In genomic region chr13:80047406-80047805, GRCh38 we compare ENCODE assay signal across 17 cellular contexts.
DNase-seq lines count a peak whose midpoint lies in the region; ATAC-seq, FAIRE-seq and TF ChIP-seq lines count a peak whose summit lies in the region.
"Had no signal": no experiment of that assay in that cellular context is flagged by ENCODE, and none has a peak within 500 bp of the region (broad histone marks: within the 10 kb centered on the region; RNA-seq: fewer than 3 reads in every experiment).

No MANE protein-coding gene starts in this region.

- H3K27ac ChIP-seq in cardiac muscle cell (peak overlapping the region; percentile 33), right cardiac atrium (ENCODE audit: low read length) (no peak overlapping the region), left lung (no peak overlapping the region), A673 (ENCODE audit: low read depth, low read length, poor library complexity, severe bottlenecking) (no peak overlapping the region)
- H3K27ac ChIP-seq: A549 had no signal

- H3K27ac Mint-ChIP-seq in Calu3 (ENCODE audit: unreplicated experiment), result no peak overlapping the region
- H3K27ac Mint-ChIP-seq: endodermal cell; T-helper 1 cell treated with Interleukin-12 subunit alpha and Interleukin-12 subunit beta and Interleukin-4 antibody, amounts not matched to agents 30 μg/mL and 1 μg/mL, for 36 hours had no signal

- no peaks in the 10 kb centered on the region for H3K36me3 Mint-ChIP-seq in Calu3 (ENCODE audit: insufficient read depth, unreplicated experiment)

- H3K4me1 ChIP-seq in cardiac muscle cell (ENCODE audit: low read depth), result peaks cover 24% of the 10 kb centered on the region
- H3K4me1 ChIP-seq in right cardiac atrium (ENCODE audit: control insufficient read depth, insufficient read depth, low read length), result no peaks in the 10 kb centered on the region
- peaks cover 5 to 31% of the 10 kb centered on the region in 2 donors for H3K4me1 ChIP-seq in left lung
- peaks cover 23% of the 10 kb centered on the region for H3K4me1 ChIP-seq in A673 (ENCODE audit: insufficient read depth, low read length, poor library complexity, severe bottlenecking)

- no peaks in the 10 kb centered on the region for H3K36me3 ChIP-seq in cardiac muscle cell
- H3K36me3 ChIP-seq in left lung, result no peaks in the 10 kb centered on the region
- no peaks in the 10 kb centered on the region for H3K36me3 ChIP-seq in A673 (ENCODE audit: insufficient read depth, low read length, poor library complexity, severe bottlenecking)
- H3K36me3 ChIP-seq: heart right ventricle, thoracic aorta had no signal

- DNase-seq in cardiac muscle cell (ENCODE audit: low read depth in 1 of 2, low spot score in 1 of 2), result peak in 1 of 2 donors; percentile 82
- no peak for DNase-seq in right cardiac atrium
- peak; percentile 95 for DNase-seq in astrocyte of the hippocampus (ENCODE audit: low read depth, low spot score)
- DNase-seq in left lung, result no peak
- DNase-seq in urothelium cell line (ENCODE audit: low spot score), result peak; percentile 40
- no peak for DNase-seq in A673 (ENCODE audit: low spot score)
- no peak for DNase-seq in Calu3
- DNase-seq: activated CD4-positive, alpha-beta T cell treated with anti-CD3 and anti-CD28 coated beads for 4 hours; activated T-cell treated with anti-CD3 and anti-CD28 coated beads, Interleukin-2, amount 50 U/mL, for 48 hours; endodermal cell; heart right ventricle; NCI-H1105; NCI-H446 had no signal

- POLR2A ChIA-PET in A673 (lab: Charles Lee; ENCODE audit: low non-redundant PET), result no interaction called here

- no peak overlapping the region for H3K4me3 Mint-ChIP-seq in Calu3 (ENCODE audit: low read depth, unreplicated experiment)
- H3K4me3 Mint-ChIP-seq: endodermal cell; T-helper 1 cell treated with Interleukin-12 subunit alpha and Interleukin-12 subunit beta and Interleukin-4 antibody, amounts not matched to agents 30 μg/mL and 1 μg/mL, for 36 hours had no signal

- no TSS peak for BruUV-seq in A673 (replicated peaks; lab: Mats Ljungman, UMichigan)
- BruUV-seq in Calu3 (replicated peaks; lab: Mats Ljungman, UMichigan), result no TSS peak

- H3K27me3 ChIP-seq in cardiac muscle cell (no peaks in the 10 kb centered on the region), right cardiac atrium (ENCODE audit: control insufficient read depth, insufficient read depth) (no peaks in the 10 kb centered on the region), left lung (no peaks in the 10 kb centered on the region), A673 (replicated peaks; ENCODE audit: insufficient read depth, low read depth, low read length, poor library complexity) (no peaks in the 10 kb centered on the region)
- H3K27me3 ChIP-seq: heart right ventricle had no signal

- H3K4me3 ChIP-seq in cardiac muscle cell (no peak overlapping the region), right cardiac atrium (ENCODE audit: low read length) (no peak overlapping the region), left lung (no peak overlapping the region), A673 (ENCODE audit: low read depth, low read length, poor library complexity, severe bottlenecking) (no peak overlapping the region)
- H3K4me3 ChIP-seq: A549, heart right ventricle, thoracic aorta had no signal

- H3K27me3 Mint-ChIP-seq in Calu3 (ENCODE audit: unreplicated experiment), result no peaks in the 10 kb centered on the region

- peak; percentile 48 for FAIRE-seq in urothelium cell line (lab: Jason Lieb, UNC)
- FAIRE-seq: A549 had no signal

- 54% methylated on average over 8 of the region's 8 CpGs for WGBS in right cardiac atrium

- H3K9me3 Mint-ChIP-seq in Calu3 (ENCODE audit: low read depth, unreplicated experiment), result no peaks in the 10 kb centered on the region
- H3K9me3 Mint-ChIP-seq: endodermal cell; T-helper 1 cell treated with Interleukin-12 subunit alpha and Interleukin-12 subunit beta and Interleukin-4 antibody, amounts not matched to agents 30 μg/mL and 1 μg/mL, for 36 hours had no signal

- H3K9me3 ChIP-seq in cardiac muscle cell (ENCODE audit: low read depth) (no peaks in the 10 kb centered on the region), right cardiac atrium (ENCODE audit: control insufficient read depth, low read length) (no peaks in the 10 kb centered on the region), left lung (no peaks in the 10 kb centered on the region), A673 (ENCODE audit: low read depth, low read length, poor library complexity, severe bottlenecking) (no peaks in the 10 kb centered on the region)
- H3K9me3 ChIP-seq: A549, heart right ventricle, thoracic aorta had no signal

- intact Hi-C loops in right cardiac atrium (cut with DNase I), result no loop called here
- intact Hi-C loops in left lung (cut with DNase I), result no loop called here
- intact Hi-C loops in A673 (cut with micrococcal nuclease; ENCODE audit: unreplicated experiment), result no loop called here
- intact Hi-C loops in Calu3 (cut with micrococcal nuclease; ENCODE audit: unreplicated experiment), result no loop called here

- TF ChIP-seq CTCF in cardiac muscle cell (IDR thresholded peaks at IDR 0.05; ENCODE audit: low read depth, low read length) (no peak), left lung (IDR thresholded peaks at IDR 0.05) (no peak), A673 (conservative IDR thresholded peaks at IDR 0.05; ENCODE audit: low read depth, low read length) (no peak), Calu3 (IDR thresholded peaks at IDR 0.05; ENCODE audit: unreplicated experiment) (no peak)

- H3K4me1 Mint-ChIP-seq in Calu3 (ENCODE audit: low read depth, unreplicated experiment), result no peaks in the 10 kb centered on the region

- ATAC-seq in right cardiac atrium (no peak), left lung (peak; percentile 59), GM18868 (IDR thresholded peaks at IDR 0.05; ENCODE audit: unreplicated experiment) (no peak)
- ATAC-seq: A549 had no signal

- CTCF ChIA-PET in A673 (lab: Charles Lee) (no interaction called here), Calu3 (lab: Charles Lee) (no interaction called here)

Comparison
In these comparisons a context has a peak if more than half of its experiments do, and no peak if none do; other contexts are left out.
1. DNase-seq: peak in astrocyte of the hippocampus (single experiment) and urothelium cell line (single experiment); none in right cardiac atrium (0 of 3), left lung (0 of 2), A673 (single experiment) and Calu3 (single experiment).